ENCODE assay signal across 2 cellular contexts in the genomic region with DNA sequence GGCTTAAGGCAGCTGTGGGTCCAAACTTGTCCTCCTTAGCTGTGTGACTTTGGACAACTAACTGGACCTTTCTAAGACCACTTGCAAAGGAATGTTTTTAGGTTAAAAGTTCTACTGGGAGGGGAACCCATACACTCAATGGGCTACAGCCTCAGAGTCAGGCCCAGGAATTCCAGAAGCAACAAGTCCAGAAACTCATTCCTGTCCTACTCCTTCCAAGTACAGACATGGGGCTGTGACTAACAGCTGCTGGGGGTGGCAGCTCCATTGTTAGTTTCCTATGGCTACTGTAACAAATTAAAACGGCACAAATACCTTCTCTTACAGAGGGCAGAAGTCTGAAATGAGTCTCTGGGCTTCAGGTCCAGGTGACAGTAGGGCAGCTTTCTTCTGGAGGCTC.
TF ChIP-seq lines count a peak whose summit lies in the region.

No MANE protein-coding gene starts in this region.

TF ChIP-seq in HEK293, 187 proteins besides CTCF, POLR2A, EP300 and RAD21:
- TF ChIP-seq ZNF274 (IDR thresholded peaks at IDR 0.05; ENCODE audit: low read length) (no peak), ZNF274 (tag by site-specific recombination; IDR thresholded peaks at IDR 0.05; ENCODE audit: borderline replicate concordance) (no peak), SCRT2 (tag by site-specific recombination; IDR thresholded peaks at IDR 0.05) (peak; percentile 71)
- TF ChIP-seq, protein P1, sequence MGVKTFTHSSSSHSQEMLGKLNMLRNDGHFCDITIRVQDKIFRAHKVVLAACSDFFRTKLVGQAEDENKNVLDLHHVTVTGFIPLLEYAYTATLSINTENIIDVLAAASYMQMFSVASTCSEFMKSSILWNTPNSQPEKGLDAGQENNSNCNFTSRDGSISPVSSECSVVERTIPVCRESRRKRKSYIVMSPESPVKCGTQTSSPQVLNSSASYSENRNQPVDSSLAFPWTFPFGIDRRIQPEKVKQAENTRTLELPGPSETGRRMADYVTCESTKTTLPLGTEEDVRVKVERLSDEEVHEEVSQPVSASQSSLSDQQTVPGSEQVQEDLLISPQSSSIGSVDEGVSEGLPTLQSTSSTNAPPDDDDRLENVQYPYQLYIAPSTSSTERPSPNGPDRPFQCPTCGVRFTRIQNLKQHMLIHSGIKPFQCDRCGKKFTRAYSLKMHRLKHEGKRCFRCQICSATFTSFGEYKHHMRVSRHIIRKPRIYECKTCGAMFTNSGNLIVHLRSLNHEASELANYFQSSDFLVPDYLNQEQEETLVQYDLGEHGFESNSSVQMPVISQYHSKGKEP (tag by site-specific recombination; IDR thresholded peaks at IDR 0.05): no peak

TF ChIP-seq in H1, 55 proteins besides CTCF, POLR2A, EP300 and RAD21:
- TF ChIP-seq CEBPB (IDR thresholded peaks at IDR 0.05; ENCODE audit: low read depth, low read length): no peak
- no peak for TF ChIP-seq ATF3 (IDR thresholded peaks at IDR 0.05; ENCODE audit: insufficient read depth, low read depth, low read length)
- no peak for TF ChIP-seq TBP (IDR thresholded peaks at IDR 0.05; ENCODE audit: low read depth, low read length)
- no peak for TF ChIP-seq RXRA (IDR thresholded peaks at IDR 0.05; ENCODE audit: insufficient read depth, low read depth, low read length)
- TF ChIP-seq, protein P2, sequence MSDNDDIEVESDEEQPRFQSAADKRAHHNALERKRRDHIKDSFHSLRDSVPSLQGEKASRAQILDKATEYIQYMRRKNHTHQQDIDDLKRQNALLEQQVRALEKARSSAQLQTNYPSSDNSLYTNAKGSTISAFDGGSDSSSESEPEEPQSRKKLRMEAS (IDR thresholded peaks at IDR 0.05): no peak
- TF ChIP-seq RFX5 (IDR thresholded peaks at IDR 0.05; ENCODE audit: borderline replicate concordance, low read depth, low read length): no peak
- TF ChIP-seq POU5F1 (IDR thresholded peaks at IDR 0.05; ENCODE audit: low read depth, low read length): no peak
- TF ChIP-seq SIX5 (IDR thresholded peaks at IDR 0.05; ENCODE audit: low read depth, low read length): no peak
- TF ChIP-seq ZNF274 (IDR thresholded peaks at IDR 0.05; ENCODE audit: borderline replicate concordance, extremely low read depth, low read length): no peak
- no peak for TF ChIP-seq SP2 (IDR thresholded peaks at IDR 0.05; ENCODE audit: low read length)
- no peak for TF ChIP-seq SIN3A (conservative IDR thresholded peaks at IDR 0.05 in 1 of 2, IDR thresholded peaks at IDR 0.05 in 1 of 2; ENCODE audit: low read depth in 1 of 2, low read length in 2 of 2)
- TF ChIP-seq TAF7 (optimal IDR thresholded peaks at IDR 0.05; ENCODE audit: borderline replicate concordance, low read depth, low read length): no peak
- TF ChIP-seq JUND (IDR thresholded peaks at IDR 0.05; ENCODE audit: low read length): no peak
- no peak for TF ChIP-seq ASH2L (IDR thresholded peaks at IDR 0.05; ENCODE audit: low read length)
- TF ChIP-seq TAF1 (IDR thresholded peaks at IDR 0.05; ENCODE audit: low read depth, low read length): no peak
- TF ChIP-seq, protein P3, sequence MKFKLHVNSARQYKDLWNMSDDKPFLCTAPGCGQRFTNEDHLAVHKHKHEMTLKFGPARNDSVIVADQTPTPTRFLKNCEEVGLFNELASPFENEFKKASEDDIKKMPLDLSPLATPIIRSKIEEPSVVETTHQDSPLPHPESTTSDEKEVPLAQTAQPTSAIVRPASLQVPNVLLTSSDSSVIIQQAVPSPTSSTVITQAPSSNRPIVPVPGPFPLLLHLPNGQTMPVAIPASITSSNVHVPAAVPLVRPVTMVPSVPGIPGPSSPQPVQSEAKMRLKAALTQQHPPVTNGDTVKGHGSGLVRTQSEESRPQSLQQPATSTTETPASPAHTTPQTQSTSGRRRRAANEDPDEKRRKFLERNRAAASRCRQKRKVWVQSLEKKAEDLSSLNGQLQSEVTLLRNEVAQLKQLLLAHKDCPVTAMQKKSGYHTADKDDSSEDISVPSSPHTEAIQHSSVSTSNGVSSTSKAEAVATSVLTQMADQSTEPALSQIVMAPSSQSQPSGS (IDR thresholded peaks at IDR 0.05; ENCODE audit: low read length): no peak
- no peak for TF ChIP-seq KDM4A (IDR thresholded peaks at IDR 0.05; ENCODE audit: low read depth, low read length, severe bottlenecking)
